1 cellular context compared by ENCODE assay signal in the genomic region with DNA sequence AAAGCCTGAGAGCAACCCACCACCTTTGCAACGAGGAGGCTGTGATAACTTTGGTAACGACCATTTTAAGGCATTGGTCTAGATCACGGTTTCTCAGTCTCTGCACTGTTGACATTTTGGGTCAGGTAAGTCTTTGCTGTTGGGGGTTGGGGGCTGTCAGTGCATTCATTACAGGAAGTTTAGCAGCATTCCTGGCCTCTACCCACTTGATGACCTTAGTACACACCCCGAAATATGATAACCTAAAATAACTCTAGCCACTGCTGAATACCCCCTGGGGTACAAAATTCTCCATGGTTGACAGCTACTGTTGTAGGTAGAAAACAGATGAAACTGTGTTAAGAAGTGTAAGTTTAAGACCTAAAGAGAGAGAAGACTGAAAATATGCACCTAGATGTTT.
TF ChIP-seq lines count a peak whose summit lies in the region.

No MANE protein-coding gene starts in this region.

TF ChIP-seq in H1, 55 proteins besides CTCF, POLR2A, EP300 and RAD21:
- TF ChIP-seq SIX5 (IDR thresholded peaks at IDR 0.05; ENCODE audit: low read depth, low read length) (no peak), EZH2 (IDR thresholded peaks at IDR 0.05; ENCODE audit: low read depth, low read length, severe bottlenecking) (no peak), E2F6 (IDR thresholded peaks at IDR 0.05) (no peak), CHD1 (IDR thresholded peaks at IDR 0.05; ENCODE audit: low read depth, low read length) (no peak)
